ENCODE assay signal across 21 cellular contexts in the genomic region with DNA sequence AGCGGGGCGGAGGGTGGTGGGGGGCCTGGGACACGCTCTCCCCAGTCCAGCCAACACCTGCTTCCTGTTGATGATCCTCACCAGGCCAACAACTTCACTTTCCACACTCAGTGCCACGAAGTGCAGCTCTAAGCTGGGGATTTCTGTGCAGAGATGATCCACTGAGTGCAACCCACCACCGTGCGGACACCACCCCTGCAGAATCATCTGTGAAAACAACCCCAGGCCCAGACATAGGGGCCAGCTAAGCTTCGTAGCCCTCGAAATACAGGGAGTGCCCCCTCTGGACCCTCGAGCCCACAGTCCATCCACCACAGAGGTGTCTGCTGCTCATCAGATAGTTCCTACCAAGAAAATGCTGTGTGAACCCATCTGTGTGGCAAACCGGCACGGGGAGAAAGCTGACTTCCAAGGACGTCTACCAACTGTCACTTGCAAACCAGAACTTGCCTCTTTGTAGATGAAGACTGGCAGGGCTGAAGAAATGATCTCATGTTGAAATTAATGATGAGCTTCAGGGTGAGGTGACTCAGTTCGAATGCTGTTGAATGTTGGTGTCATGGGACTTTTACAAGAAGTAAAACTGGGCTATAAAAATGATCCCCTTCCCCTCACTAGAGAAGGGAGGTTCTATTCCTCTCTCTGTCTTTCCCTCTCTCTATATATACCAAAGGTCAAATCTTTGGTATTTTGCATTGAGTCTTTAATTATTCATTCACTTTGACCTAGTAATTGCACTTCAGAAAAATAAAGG.
DNase-seq lines count a peak whose midpoint lies in the region; ATAC-seq and TF ChIP-seq lines count a peak whose summit lies in the region.
"Had no signal": no experiment of that assay in that cellular context is flagged by ENCODE, and none has a peak within 500 bp of the region (broad histone marks: within the 10 kb centered on the region; RNA-seq: fewer than 3 reads in every experiment).

No MANE protein-coding gene starts in this region.

- H3K23ac ChIP-seq in IMR-90 (ENCODE audit: low read depth, low read length), result 0 out of 2 replicates have a peak overlapping the region, but pooled peaks have one; percentile 11

- dilution Hi-C loops in IMR-90 (cut with HindIII; ENCODE audit: low sequenced_read_pairs, unreplicated experiment), result no loop called here

- intact Hi-C loops in IMR-90 (cut with micrococcal nuclease), result no loop called here

- H3K27ac ChIP-seq in IMR-90 (ENCODE audit: insufficient read depth, low read length), result no peak overlapping the region
- H3K27ac ChIP-seq: BLaER1 treated with 17β-estradiol and CSF1 and Interleukin-3, amounts not matched to agents 10 nM and 100 nM; hepatocyte; skin epidermis had no signal

- no peak overlapping the region for H3K18ac ChIP-seq in IMR-90 (ENCODE audit: low read depth, low read length)

- H2AK5ac ChIP-seq in IMR-90 (ENCODE audit: low read depth, low read length), result peak overlapping the region; percentile 78

- ATAC-seq in IMR-90 (ENCODE audit: low read depth), result no peak
- no peak for ATAC-seq in GM19452 (IDR thresholded peaks at IDR 0.05; ENCODE audit: unreplicated experiment)
- ATAC-seq in HG03521 (IDR thresholded peaks at IDR 0.05; ENCODE audit: unreplicated experiment), result no peak
- ATAC-seq: activated CD4-positive, CD25-positive, alpha-beta regulatory T cell treated with anti-CD3 and anti-CD28 coated beads, Interleukin-2, amount 50 U/mL, for 24 hours; GM12878 had no signal

- H2BK120ac ChIP-seq in IMR-90 (ENCODE audit: low read depth, low read length), result no peak overlapping the region

- no peak overlapping the region for H3K9ac ChIP-seq in IMR-90 (ENCODE audit: low read depth, low read length)
- H3K9ac ChIP-seq: BLaER1 treated with 17β-estradiol and CSF1 and Interleukin-3, amounts not matched to agents 10 nM and 100 nM had no signal

- peaks cover 7% of the 10 kb centered on the region for H3K4me1 ChIP-seq in IMR-90 (ENCODE audit: control insufficient read depth, insufficient read depth, low read length)

- TF ChIP-seq CTCF in IMR-90 (conservative IDR thresholded peaks at IDR 0.05; ENCODE audit: low read depth, low read length), result no peak
- TF ChIP-seq CTCF in endothelial cell (IDR thresholded peaks at IDR 0.05; ENCODE audit: unreplicated experiment), result no peak
- no peak for TF ChIP-seq CTCF in progenitor cell of endocrine pancreas (IDR thresholded peaks at IDR 0.05; ENCODE audit: unreplicated experiment)

- H4K91ac ChIP-seq in IMR-90 (ENCODE audit: insufficient read depth, low read depth, low read length), result peak overlapping the region; percentile 31; the same call in 1 of the 2 replicates

- no peak for TF ChIP-seq RAD21 in IMR-90 (IDR thresholded peaks at IDR 0.05; ENCODE audit: low read length)

- H3K36me3 Mint-ChIP-seq in endothelial cell (ENCODE audit: low read depth, unreplicated experiment), result peaks cover 6% of the 10 kb centered on the region
- no peaks in the 10 kb centered on the region for H3K36me3 Mint-ChIP-seq in progenitor cell of endocrine pancreas (ENCODE audit: insufficient read depth)
- H3K36me3 Mint-ChIP-seq: activated naive CD8-positive, alpha-beta T cell had no signal

- H4K20me1 ChIP-seq in IMR-90 (ENCODE audit: insufficient read depth, low read length), result no peaks in the 10 kb centered on the region
- H4K20me1 ChIP-seq: BLaER1 treated with 17β-estradiol and CSF1 and Interleukin-3, amounts not matched to agents 10 nM and 100 nM had no signal

- no peaks in the 10 kb centered on the region; a peak in 1 of 4 replicates for H3K79me1 ChIP-seq in IMR-90 (ENCODE audit: low read depth in 1 of 2, low read length in 2 of 2)

- H2BK15ac ChIP-seq in IMR-90 (ENCODE audit: low read depth, low read length), result peak overlapping the region; percentile 94; the same call in 2 of the 3 replicates

- POLR2A ChIA-PET in IMR-90 (lab: Charles Lee; ENCODE audit: unreplicated experiment), result no interaction called here

- no peak overlapping the region for H3K4me3 ChIP-seq in IMR-90 (ENCODE audit: insufficient read depth, low read depth, low read length)
- H3K4me3 ChIP-seq: BLaER1 treated with 17β-estradiol and CSF1 and Interleukin-3, amounts not matched to agents 10 nM and 100 nM; GM12878; hepatocyte; skin epidermis had no signal

- no peak overlapping the region for H3K4me2 ChIP-seq in IMR-90 (ENCODE audit: low read depth, low read length)
- H3K4me2 ChIP-seq: hepatocyte had no signal

- H3K27me3 Mint-ChIP-seq in endothelial cell (ENCODE audit: unreplicated experiment) (no peaks in the 10 kb centered on the region), progenitor cell of endocrine pancreas (peaks cover 6% of the 10 kb centered on the region)

- in situ Hi-C loops in IMR-90 (cut with MboI; ENCODE audit: low sequenced_read_pairs), result no loop called here

- no peak overlapping the region for H4K5ac ChIP-seq in IMR-90 (ENCODE audit: low read depth, low read length)

- H2AFZ ChIP-seq in IMR-90 (replicated peaks; ENCODE audit: low read length, poor library complexity), result peak overlapping the region; percentile 61
- H2AFZ ChIP-seq: hepatocyte had no signal

- no peak for TF ChIP-seq POLR2A in IMR-90 (IDR thresholded peaks at IDR 0.05; ENCODE audit: low read depth, low read length)

- no peak overlapping the region for H3K4me3 Mint-ChIP-seq in endothelial cell (ENCODE audit: unreplicated experiment)
- no peak overlapping the region for H3K4me3 Mint-ChIP-seq in progenitor cell of endocrine pancreas (ENCODE audit: low read depth)
- H3K4me3 Mint-ChIP-seq: activated naive CD8-positive, alpha-beta T cell had no signal

- no TSS peak for BruUV-seq in IMR-90 (replicated peaks; lab: Mats Ljungman, UMichigan)

- H2BK20ac ChIP-seq in IMR-90 (ENCODE audit: low read depth, low read length), result peak overlapping the region; percentile 13; the same call in 1 of the 2 replicates

- peak overlapping the region; percentile 30 for H2BK5ac ChIP-seq in IMR-90 (ENCODE audit: low read depth, low read length, poor library complexity, severe bottlenecking)

- CTCF ChIA-PET in IMR-90 (lab: Yijun Ruan, JAX), result no interaction called here

- H2AK9ac ChIP-seq in IMR-90 (replicated peaks; ENCODE audit: low read depth, low read length, poor library complexity), result peak overlapping the region; percentile 80

- peaks cover 12% of the 10 kb centered on the region; the same call in 1 of the 2 replicates for H3K9me1 ChIP-seq in IMR-90 (ENCODE audit: insufficient read depth, low read length)

- H3K36me3 ChIP-seq in IMR-90 (ENCODE audit: control insufficient read depth, insufficient read depth, low read length), result no peaks in the 10 kb centered on the region
- H3K36me3 ChIP-seq: BLaER1 treated with 17β-estradiol and CSF1 and Interleukin-3, amounts not matched to agents 10 nM and 100 nM had no signal

- H3K4ac ChIP-seq in IMR-90 (ENCODE audit: low read depth, low read length), result peak overlapping the region; percentile 37

- no peak overlapping the region for H3K27ac Mint-ChIP-seq in endothelial cell (ENCODE audit: unreplicated experiment)
- H3K27ac Mint-ChIP-seq in progenitor cell of endocrine pancreas, result no peak overlapping the region
- H3K27ac Mint-ChIP-seq: activated naive CD8-positive, alpha-beta T cell had no signal

- 93% methylated on average over 3 of the region's 13 CpGs; no CpG with 5 or more reads in 1 of the 2 experiments for WGBS in IMR-90 (ENCODE audit: extremely low coverage in 2 of 2, insufficient read length in 1 of 2), 2 experiments

- H3K14ac ChIP-seq in IMR-90 (replicated peaks; ENCODE audit: low read depth, low read length), result no peak overlapping the region

- DNase-seq in activated CD4-positive, alpha-beta T cell treated with anti-CD3 and anti-CD28 coated beads for 48 hours, result peak; percentile 1
- no peak for DNase-seq in activated CD4-positive, alpha-beta T cell treated with anti-CD3 and anti-CD28 coated beads, Interleukin-2, amount 50 U/mL, for 48 hours
- peak; percentile 28 for DNase-seq in IMR-90
- DNase-seq in endothelial cell (ENCODE audit: low spot score), result peak; percentile 1
- peak; percentile 3 for DNase-seq in progenitor cell of endocrine pancreas (ENCODE audit: low spot score, unreplicated experiment)
- no peak for DNase-seq in pons (ENCODE audit: low spot score)
- DNase-seq: effector CD8-positive, alpha-beta T cell; GDM1; MV-4-11; NCI-H2029; NCI-H524; stimulated activated CD4-positive, alpha-beta T cell treated with anti-CD3 and anti-CD28 coated beads, Interleukin-4, amount 100 ng/mL, for 1 hour; T-helper 2 cell had no signal

- H4K8ac ChIP-seq in IMR-90 (ENCODE audit: low read depth in 2 of 2, low read length in 2 of 2), result peak overlapping the region in 1 of 2 experiments; percentile 63; a peak in 1 of 4 replicates

- H3K56ac ChIP-seq in IMR-90 (ENCODE audit: extremely low read depth, insufficient read depth, low read length), result no peak overlapping the region

- H3K9me3 Mint-ChIP-seq in endothelial cell (ENCODE audit: unreplicated experiment) (no peaks in the 10 kb centered on the region), progenitor cell of endocrine pancreas (ENCODE audit: low read depth) (peaks cover 14% of the 10 kb centered on the region)

- peaks cover 10% of the 10 kb centered on the region for H3K9me3 ChIP-seq in IMR-90 (ENCODE audit: control insufficient read depth, insufficient read depth, low read length)

- H3K27me3 ChIP-seq in IMR-90 (ENCODE audit: control insufficient read depth, insufficient read depth, low read length), result no peaks in the 10 kb centered on the region
- H3K27me3 ChIP-seq: BLaER1 treated with 17β-estradiol and CSF1 and Interleukin-3, amounts not matched to agents 10 nM and 100 nM; hepatocyte had no signal

- H3K4me1 Mint-ChIP-seq in endothelial cell (ENCODE audit: unreplicated experiment) (no peaks in the 10 kb centered on the region), progenitor cell of endocrine pancreas (ENCODE audit: low read depth) (no peaks in the 10 kb centered on the region)

TF ChIP-seq in IMR-90, 13 proteins besides CTCF, POLR2A, EP300 and RAD21 (continues in another document):
- TF ChIP-seq CEBPB (IDR thresholded peaks at IDR 0.05; ENCODE audit: low read depth, low read length), result no peak
- no peak for TF ChIP-seq MAFK (IDR thresholded peaks at IDR 0.05; ENCODE audit: low read depth, low read length)
- TF ChIP-seq RCOR1 (IDR thresholded peaks at IDR 0.05; ENCODE audit: insufficient replicate concordance, low read length), result no peak
- TF ChIP-seq RFX5 (IDR thresholded peaks at IDR 0.05; ENCODE audit: low read depth, low read length), result no peak
- no peak for TF ChIP-seq MXI1 (IDR thresholded peaks at IDR 0.05; ENCODE audit: borderline replicate concordance, low read depth, low read length)
- no peak for TF ChIP-seq BHLHE40 (IDR thresholded peaks at IDR 0.05; ENCODE audit: low read depth, low read length)
- no peak for TF ChIP-seq ELK1 (IDR thresholded peaks at IDR 0.05; ENCODE audit: borderline replicate concordance, low read depth, low read length)

Comparison
In these comparisons a context has a peak if more than half of its experiments do, and no peak if none do; other contexts are left out.
1. DNase-seq: peak in activated CD4-positive, alpha-beta T cell treated with anti-CD3 and anti-CD28 coated beads for 48 hours (single experiment), IMR-90 (single experiment), endothelial cell (single experiment) and progenitor cell of endocrine pancreas (single experiment); none in activated CD4-positive, alpha-beta T cell treated with anti-CD3 and anti-CD28 coated beads, Interleukin-2, amount 50 U/mL, for 48 hours (0 of 2) and pons (single experiment).